Comparison of ENCODE assay signal across 23 cellular contexts in the genomic region with DNA sequence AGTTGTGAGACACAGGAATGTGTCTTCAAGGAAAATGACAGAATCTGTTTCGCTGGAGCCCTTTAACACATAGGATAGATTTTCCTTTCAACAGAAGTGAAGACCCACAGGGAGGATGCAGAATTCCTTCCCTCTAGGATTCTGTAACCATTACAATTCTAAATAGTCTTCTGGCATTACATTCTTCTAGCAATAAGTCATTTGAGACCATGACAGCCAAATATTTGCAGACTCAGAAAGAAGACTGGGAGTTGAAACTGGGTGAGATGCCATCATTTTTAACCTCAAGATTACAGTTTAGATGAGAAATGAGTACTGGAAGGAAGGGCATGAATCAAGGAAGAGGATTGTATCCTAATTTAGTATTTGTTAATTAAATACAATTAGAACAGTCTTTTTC.
A peak's percentile ranks its signal among the peaks of the same experiment; 100 is the strongest.
DNase-seq lines count a peak whose midpoint lies in the region; ATAC-seq and TF ChIP-seq lines count a peak whose summit lies in the region.
"Had no signal": no experiment of that assay in that cellular context is flagged by ENCODE, and none has a peak within 500 bp of the region (broad histone marks: within the 10 kb centered on the region; RNA-seq: fewer than 3 reads in every experiment).

No MANE protein-coding gene starts in this region.

- H3K27me3 Mint-ChIP-seq in Caco-2 (ENCODE audit: insufficient read depth, unreplicated experiment): peaks cover 7% of the 10 kb centered on the region
- H3K27me3 Mint-ChIP-seq: stimulated activated naive CD8-positive, alpha-beta T cell treated with anti-CD3 and anti-CD28 coated beads, Interleukin-15, amount 100 ng/mL, for 72 hours had no signal

- DNase-seq in AG04449 (ENCODE audit: low read depth, low spot score) (peak; percentile 61), HS-5 (ENCODE audit: low read depth) (peak; percentile 37), astrocyte of the spinal cord (ENCODE audit: low read depth, low spot score) (peak; percentile 46), kidney glomerular epithelial cell (lab: John Stamatoyannopoulos, UW) (peak; percentile 75), Caco-2 (no peak), right atrium auricular region (ENCODE audit: low spot score) (no peak), Kasumi-1 (lab: John Stamatoyannopoulos, UW) (no peak)
- DNase-seq: activated CD4-positive, alpha-beta T cell treated with anti-CD3 and anti-CD28 coated beads, Interleukin-2, amount 50 U/mL, for 1 hour; activated naive CD4-positive, alpha-beta T cell treated with anti-CD3 and anti-CD28 coated beads, Interleukin-2, amount 50 U/mL, for 16 hours; GF-D8; glutamatergic neuron; mammary epithelial cell; MV-4-11; NCI-H2081 treated with DMSO at 0.1 percent for 48 hours; NCI-H774; retina; stimulated activated naive CD8-positive, alpha-beta T cell treated with anti-CD3 and anti-CD28 coated beads, Interleukin-15, amount 100 ng/mL, for 72 hours had no signal

- no peaks in the 10 kb centered on the region for H3K4me1 ChIP-seq in Caco-2
- no peaks in the 10 kb centered on the region for H3K4me1 ChIP-seq in right atrium auricular region
- H3K4me1 ChIP-seq: vagina had no signal

- POLR2A ChIA-PET in AG04449 (lab: Yijun Ruan, JAX) (interaction anchor here (0.9 kb wide), 1 partner anchor 47 kb away, joined by 3 read pairs; no protein-coding TSS in a partner anchor), Caco-2 (lab: Charles Lee) (no interaction called here)

- no peak for TF ChIP-seq CTCF in AG04449 (IDR thresholded peaks at IDR 0.05; ENCODE audit: insufficient read depth, low read length, missing control alignments)
- no peak for TF ChIP-seq CTCF in astrocyte of the spinal cord (IDR thresholded peaks at IDR 0.05; ENCODE audit: low read depth, low read length)
- TF ChIP-seq CTCF in Caco-2 (IDR thresholded peaks at IDR 0.05; ENCODE audit: insufficient read depth in 1 of 2, low read depth in 1 of 2, low read length in 1 of 2, severe bottlenecking in 1 of 2, unreplicated experiment in 1 of 2): no peak
- no peak for TF ChIP-seq CTCF in right atrium auricular region (IDR thresholded peaks at IDR 0.05)

- no peak overlapping the region for H3K27ac ChIP-seq in right atrium auricular region
- H3K27ac ChIP-seq: vagina had no signal

- no peaks in the 10 kb centered on the region for H3K36me3 Mint-ChIP-seq in Caco-2 (ENCODE audit: insufficient read depth, unreplicated experiment)
- H3K36me3 Mint-ChIP-seq: IgD-negative memory B cell had no signal

- no peak for ATAC-seq in HG03280 (IDR thresholded peaks at IDR 0.05; ENCODE audit: unreplicated experiment)
- ATAC-seq: Panc1; stimulated activated naive CD8-positive, alpha-beta T cell treated with anti-CD3 and anti-CD28 coated beads, Interleukin-15, amount 100 ng/mL, for 72 hours had no signal

- no peaks in the 10 kb centered on the region for H3K4me1 Mint-ChIP-seq in Caco-2 (ENCODE audit: low read depth, unreplicated experiment)
- H3K4me1 Mint-ChIP-seq: central memory CD8-positive, alpha-beta T cell; stimulated activated naive CD8-positive, alpha-beta T cell treated with anti-CD3 and anti-CD28 coated beads, Interleukin-15, amount 100 ng/mL, for 72 hours had no signal

- H3K36me3 ChIP-seq in Caco-2 (ENCODE audit: control insufficient read depth, insufficient read depth, low read length) (no peaks in the 10 kb centered on the region), right atrium auricular region (no peaks in the 10 kb centered on the region)
- H3K36me3 ChIP-seq: vagina had no signal

- intact Hi-C loops in Caco-2 (cut with micrococcal nuclease; ENCODE audit: unreplicated experiment): no loop called here

- in situ Hi-C loops in astrocyte of the spinal cord (cut with HindIII; ENCODE audit: low sequenced_read_pairs): no loop called here

- H3K27ac Mint-ChIP-seq in Caco-2 (ENCODE audit: unreplicated experiment): no peak overlapping the region
- H3K27ac Mint-ChIP-seq: IgD-negative memory B cell; stimulated activated naive CD8-positive, alpha-beta T cell treated with anti-CD3 and anti-CD28 coated beads, Interleukin-15, amount 100 ng/mL, for 72 hours had no signal

- H3K9me3 ChIP-seq in Caco-2 (no peaks in the 10 kb centered on the region), right atrium auricular region (no peaks in the 10 kb centered on the region)
- H3K9me3 ChIP-seq: vagina had no signal

- no peak overlapping the region for H3K4me3 ChIP-seq in AG04449 (ENCODE audit: low read depth, low read length)
- no peak overlapping the region for H3K4me3 ChIP-seq in astrocyte of the spinal cord (ENCODE audit: low read depth, low read length)
- no peak overlapping the region for H3K4me3 ChIP-seq in Caco-2 (ENCODE audit: low read depth, low read length)
- H3K4me3 ChIP-seq in right atrium auricular region: no peak overlapping the region
- H3K4me3 ChIP-seq: vagina had no signal

- CTCF ChIA-PET in AG04449 (lab: Yijun Ruan, JAX) (no interaction called here), Caco-2 (lab: Charles Lee) (no interaction called here)

- H3K27me3 ChIP-seq in Caco-2 (replicated peaks; ENCODE audit: control insufficient read depth, insufficient read depth, low read length) (peaks cover 2% of the 10 kb centered on the region), right atrium auricular region (peaks cover 0 to 4% of the 10 kb centered on the region in 2 donors)
- H3K27me3 ChIP-seq: vagina had no signal

- no peak overlapping the region for H3K4me3 Mint-ChIP-seq in Caco-2 (ENCODE audit: unreplicated experiment)
- H3K4me3 Mint-ChIP-seq: central memory CD8-positive, alpha-beta T cell; IgD-negative memory B cell; neural crest cell; stimulated activated naive CD8-positive, alpha-beta T cell treated with anti-CD3 and anti-CD28 coated beads, Interleukin-15, amount 100 ng/mL, for 72 hours had no signal

- H3K9me3 Mint-ChIP-seq in Caco-2 (ENCODE audit: unreplicated experiment): peaks cover 10% of the 10 kb centered on the region
- H3K9me3 Mint-ChIP-seq: central memory CD8-positive, alpha-beta T cell; stimulated activated naive CD8-positive, alpha-beta T cell treated with anti-CD3 and anti-CD28 coated beads, Interleukin-15, amount 100 ng/mL, for 72 hours had no signal

- no TSS peak for BruUV-seq in Caco-2 (replicated peaks; lab: Mats Ljungman, UMichigan)

Comparison
In these comparisons a context has a peak if more than half of its experiments do, and no peak if none do; other contexts are left out.
1. DNase-seq: peak in AG04449 (single experiment), HS-5 (single experiment), astrocyte of the spinal cord (single experiment) and kidney glomerular epithelial cell (single experiment); none in Caco-2 (0 of 2), right atrium auricular region (single experiment) and Kasumi-1 (0 of 2).